13 cellular contexts compared by ENCODE assay signal in genomic region chr3:8504611-8504973, GRCh38. TPM values are rescaled to one million over a fixed set of nuclear protein-coding genes. Genes with fewer than 3 reads are reported as not detected.
A peak's percentile ranks its signal among the peaks of the same experiment; 100 is the strongest.
DNase-seq lines count a peak whose midpoint lies in the region; ATAC-seq, FAIRE-seq and TF ChIP-seq lines count a peak whose summit lies in the region.
"Had no signal": no experiment of that assay in that cellular context is flagged by ENCODE, and none has a peak within 500 bp of the region (broad histone marks: within the 10 kb centered on the region; RNA-seq: fewer than 3 reads in every experiment).

No MANE protein-coding gene starts in this region.

- no peaks in the 10 kb centered on the region for H3K79me1 ChIP-seq in neuronal stem cell (ENCODE audit: low read depth, low read length)

- CTCF ChIA-PET in activated B cell treated with CpG ODN at 0.5 μM for 24 hours (lab: Charles Lee) (no interaction called here), PC-9 (lab: Charles Lee) (no interaction called here)

- H3K4me3 ChIP-seq in BLaER1 = no peak overlapping the region
- H3K4me3 ChIP-seq in kidney (ENCODE audit: low read length in 2 of 2) = peak overlapping the region; percentile 7 to 59
- peak overlapping the region in 2 of 7 experiments; percentile 1 to 4 for H3K4me3 ChIP-seq in skin epidermis
- no peak overlapping the region for H3K4me3 ChIP-seq in neuronal stem cell (ENCODE audit: low read length in 2 of 2)
- H3K4me3 ChIP-seq in PC-9 = no peak overlapping the region
- H3K4me3 ChIP-seq: cardiac muscle cell had no signal

- intact Hi-C loops in activated B cell treated with CpG ODN at 0.5 μM for 24 hours (cut with micrococcal nuclease) = no loop called here
- intact Hi-C loops in kidney (cut with DNase I) = no loop called here
- intact Hi-C loops in PC-9 (cut with micrococcal nuclease; ENCODE audit: unreplicated experiment) = no loop called here
- intact Hi-C loops in natural killer cell (cut with micrococcal nuclease) = no loop called here

- H2BK120ac ChIP-seq in neuronal stem cell (ENCODE audit: low read depth, low read length) = no peak overlapping the region

- peak overlapping the region; percentile 33 for H3K4me3 Mint-ChIP-seq in activated B cell treated with CpG ODN at 0.5 μM for 24 hours
- no peak overlapping the region for H3K4me3 Mint-ChIP-seq in natural killer cell
- H3K4me3 Mint-ChIP-seq: natural killer cell treated with Interleukin-12 subunit alpha and Interleukin-12 subunit beta and Interleukin-15 and Interleukin-18, amount 100 ng/mL, for 72 hours had no signal

- no peak overlapping the region for H2AFZ ChIP-seq in neuronal stem cell (ENCODE audit: low read length)
- H2AFZ ChIP-seq in PC-9 = no peak overlapping the region

- no peak overlapping the region for H4K91ac ChIP-seq in neuronal stem cell (ENCODE audit: low read depth, low read length, poor library complexity)

- H3K27ac Mint-ChIP-seq in activated B cell treated with CpG ODN at 0.5 μM for 24 hours (peak overlapping the region; percentile 77), natural killer cell (no peak overlapping the region)
- H3K27ac Mint-ChIP-seq: natural killer cell treated with Interleukin-12 subunit alpha and Interleukin-12 subunit beta and Interleukin-15 and Interleukin-18, amount 100 ng/mL, for 72 hours had no signal

- H3K36me3 ChIP-seq in BLaER1 (no peaks in the 10 kb centered on the region), kidney (ENCODE audit: control insufficient read depth in 1 of 2, insufficient read depth in 2 of 2, low read length in 2 of 2) (no peaks in the 10 kb centered on the region), neuronal stem cell (replicated peaks in 1 of 2; ENCODE audit: control insufficient read depth in 2 of 2, insufficient read depth in 2 of 2, low read length in 2 of 2) (no peaks in the 10 kb centered on the region), PC-9 (ENCODE audit: low read depth) (no peaks in the 10 kb centered on the region)
- H3K36me3 ChIP-seq: cardiac muscle cell had no signal

- no peak overlapping the region for H3K18ac ChIP-seq in neuronal stem cell (ENCODE audit: low read length)

- no peaks in the 10 kb centered on the region for H3K9me2 ChIP-seq in PC-9 (ENCODE audit: insufficient read depth)

- no peak overlapping the region for H2BK12ac ChIP-seq in neuronal stem cell (ENCODE audit: low read length)

- H3K4me2 ChIP-seq in BLaER1 (peak overlapping the region; percentile 68), neuronal stem cell (ENCODE audit: insufficient read depth, low read length, poor library complexity, severe bottlenecking) (no peak overlapping the region), PC-9 (no peak overlapping the region)

- no peaks in the 10 kb centered on the region for H4K20me1 ChIP-seq in BLaER1
- no peaks in the 10 kb centered on the region for H4K20me1 ChIP-seq in PC-9 (ENCODE audit: insufficient read depth)

- H2BK5ac ChIP-seq in neuronal stem cell (ENCODE audit: low read length) = no peak overlapping the region

- H3K27ac ChIP-seq in BLaER1 (peak overlapping the region; percentile 31), kidney (ENCODE audit: low read depth in 2 of 2, low read length in 2 of 2) (peak overlapping the region in 1 of 2 donors; percentile 30), skin epidermis (peak overlapping the region in 18 of 21 experiments; percentile 14 to 80 (median 56)), neuronal stem cell (replicated peaks; ENCODE audit: low read length) (no peak overlapping the region), PC-9 (no peak overlapping the region)

- H3K9me3 Mint-ChIP-seq in activated B cell treated with CpG ODN at 0.5 μM for 24 hours (no peaks in the 10 kb centered on the region), natural killer cell (no peaks in the 10 kb centered on the region)
- H3K9me3 Mint-ChIP-seq: natural killer cell treated with Interleukin-12 subunit alpha and Interleukin-12 subunit beta and Interleukin-15 and Interleukin-18, amount 100 ng/mL, for 72 hours; stimulated activated naive B cell treated with anti-CD40 and anti-IgM and Interleukin-4, amounts not matched to agents 10 μg/mL and 1 μg/mL and 100 μg/mL, for 72 hours had no signal

- H3K36me3 Mint-ChIP-seq in activated B cell treated with CpG ODN at 0.5 μM for 24 hours (ENCODE audit: low read depth) (no peaks in the 10 kb centered on the region), natural killer cell (no peaks in the 10 kb centered on the region)
- H3K36me3 Mint-ChIP-seq: natural killer cell treated with Interleukin-12 subunit alpha and Interleukin-12 subunit beta and Interleukin-15 and Interleukin-18, amount 100 ng/mL, for 72 hours; stimulated activated naive B cell treated with anti-CD40 and anti-IgM and Interleukin-4, amounts not matched to agents 10 μg/mL and 1 μg/mL and 100 μg/mL, for 72 hours had no signal

- no peak overlapping the region for H2BK15ac ChIP-seq in neuronal stem cell (ENCODE audit: low read length)

- no peak overlapping the region for H3K23ac ChIP-seq in neuronal stem cell (ENCODE audit: low read depth, low read length, poor library complexity)

- H3K79me2 ChIP-seq in PC-9 (ENCODE audit: low read depth) = no peaks in the 10 kb centered on the region

- WGBS in neuronal stem cell (ENCODE audit: extremely low coverage in 2 of 2, insufficient read length in 2 of 2, insufficient replicate concordance in 1 of 2), 2 donors = no CpG with 5 or more reads among the region's 4 CpGs

- no peak overlapping the region for H2AK5ac ChIP-seq in neuronal stem cell (ENCODE audit: low read depth, low read length)

- no peak overlapping the region for H3K14ac ChIP-seq in neuronal stem cell (ENCODE audit: low read length)

- no peak overlapping the region for H3K4ac ChIP-seq in neuronal stem cell (ENCODE audit: low read length)

- no peak for FAIRE-seq in kidney (lab: Jason Lieb, UNC)

- TF ChIP-seq CTCF in activated B cell treated with CpG ODN at 0.5 μM for 24 hours (IDR thresholded peaks at IDR 0.05) (no peak), kidney (IDR thresholded peaks at IDR 0.05; ENCODE audit: borderline replicate concordance, extremely low read depth, insufficient read depth) (no peak), PC-9 (conservative IDR thresholded peaks at IDR 0.05) (no peak), natural killer cell (IDR thresholded peaks at IDR 0.05) (no peak)

- POLR2A ChIA-PET in activated B cell treated with CpG ODN at 0.5 μM for 24 hours (lab: Charles Lee) (no interaction called here), PC-9 (lab: Charles Lee; ENCODE audit: unreplicated experiment) (no interaction called here)

- H3K27me3 ChIP-seq in BLaER1 (no peaks in the 10 kb centered on the region), neuronal stem cell (ENCODE audit: control insufficient read depth in 3 of 3, insufficient read depth in 3 of 3, low read depth in 1 of 3, low read length in 3 of 3) (no peaks in the 10 kb centered on the region), PC-9 (ENCODE audit: insufficient read depth, low read depth) (no peaks in the 10 kb centered on the region)
- H3K27me3 ChIP-seq: cardiac muscle cell had no signal

- H3K4me1 ChIP-seq in BLaER1 (peaks cover 54% of the 10 kb centered on the region), kidney (ENCODE audit: control insufficient read depth in 1 of 2, insufficient read depth in 1 of 2, low read depth in 1 of 2, low read length in 2 of 2) (peaks cover 31 to 49% of the 10 kb centered on the region in 2 donors), neuronal stem cell (ENCODE audit: control insufficient read depth in 2 of 2, insufficient read depth in 1 of 2, low read depth in 1 of 2, low read length in 2 of 2) (peaks cover 12% of the 10 kb centered on the region in 2 donors), PC-9 (replicated peaks; ENCODE audit: insufficient read depth) (peaks cover 62% of the 10 kb centered on the region)

- H3K4me1 Mint-ChIP-seq in activated B cell treated with CpG ODN at 0.5 μM for 24 hours (peaks cover 59% of the 10 kb centered on the region), natural killer cell (peaks cover 5 to 9% of the 10 kb centered on the region in 2 donors)

- no peak for ATAC-seq in activated B cell treated with CpG ODN at 0.5 μM for 24 hours (ENCODE audit: low read depth)
- ATAC-seq in natural killer cell = no peak
- ATAC-seq: natural killer cell treated with Interleukin-12 subunit alpha and Interleukin-12 subunit beta and Interleukin-15 and Interleukin-18, amount 100 ng/mL, for 72 hours had no signal

- DNase-seq in activated B cell treated with CpG ODN at 0.5 μM for 24 hours (no peak), kidney (no peak), NCI-H82 treated with DMSO at 0.1 percent for 48 hours (lab: John Stamatoyannopoulos, UW; ENCODE audit: unreplicated experiment) (no peak), neuronal stem cell (ENCODE audit: low spot score) (no peak), PC-9 (no peak), natural killer cell (no peak)
- DNase-seq: erythroblast, GF-D8 had no signal

- H3K9ac ChIP-seq in BLaER1 = no peak overlapping the region; the same call in 1 of the 2 replicates
- H3K9ac ChIP-seq in kidney (ENCODE audit: low read length in 2 of 2) = no peak overlapping the region
- H3K9ac ChIP-seq in neuronal stem cell (ENCODE audit: low read depth, low read length, poor library complexity) = no peak overlapping the region

- no peak overlapping the region for H4K8ac ChIP-seq in neuronal stem cell (ENCODE audit: low read depth, low read length)

- no TSS peak for BruUV-seq in PC-9 (replicated peaks; lab: Mats Ljungman, UMichigan)

- H3K27me3 Mint-ChIP-seq in activated B cell treated with CpG ODN at 0.5 μM for 24 hours = peaks cover 3% of the 10 kb centered on the region
- peaks cover 0 to 5% of the 10 kb centered on the region in 2 donors for H3K27me3 Mint-ChIP-seq in natural killer cell (ENCODE audit: low read depth in 2 of 2)

- peaks cover 6% of the 10 kb centered on the region; the same call in 1 of the 2 replicates for H3K9me3 ChIP-seq in BLaER1
- no peaks in the 10 kb centered on the region for H3K9me3 ChIP-seq in kidney (ENCODE audit: control insufficient read depth in 1 of 2, low read length in 2 of 2)
- H3K9me3 ChIP-seq in neuronal stem cell (replicated peaks in 1 of 2; ENCODE audit: control insufficient read depth in 2 of 2, insufficient read depth in 1 of 2, low read depth in 1 of 2, low read length in 2 of 2) = peaks cover 0 to 5% of the 10 kb centered on the region in 2 donors
- no peaks in the 10 kb centered on the region for H3K9me3 ChIP-seq in PC-9 (ENCODE audit: insufficient read depth, low read depth)

- H3F3A ChIP-seq in PC-9 (ENCODE audit: insufficient read depth, low read depth) = peaks cover 42% of the 10 kb centered on the region

RNA-seq across cellular contexts. Expression of gene LMCD1, which starts 3.0 kb away (rescaled TPM):
- total RNA-seq in activated B cell treated with CpG ODN at 0.5 μM for 24 hours = 5.4 and 6.0 TPM in 2 replicates
- 65.4 TPM for total RNA-seq in kidney
- polyA plus RNA-seq in kidney (ENCODE audit: insufficient read depth, low read depth, low replicate concordance) = 24.3 TPM
- polyA plus RNA-seq in neuronal stem cell (2013, experiment 1 of 2) = 1.4 TPM
- polyA plus RNA-seq in neuronal stem cell (2013, experiment 2 of 2) = 1.6 TPM
- 10.0 and 10.3 TPM in 2 replicates for total RNA-seq in PC-9 (2021)
- total RNA-seq in natural killer cell = not detected

Comparison
In these comparisons a context has a peak if more than half of its experiments do, and no peak if none do; other contexts are left out.
1. H3K27ac ChIP-seq: peak in BLaER1 (single experiment) and skin epidermis (18 of 21); none in neuronal stem cell (single experiment) and PC-9 (single experiment).
2. H3K4me3 ChIP-seq: peak in kidney (2 of 2); none in BLaER1 (single experiment), neuronal stem cell (0 of 2) and PC-9 (single experiment).